In the genomic region with DNA sequence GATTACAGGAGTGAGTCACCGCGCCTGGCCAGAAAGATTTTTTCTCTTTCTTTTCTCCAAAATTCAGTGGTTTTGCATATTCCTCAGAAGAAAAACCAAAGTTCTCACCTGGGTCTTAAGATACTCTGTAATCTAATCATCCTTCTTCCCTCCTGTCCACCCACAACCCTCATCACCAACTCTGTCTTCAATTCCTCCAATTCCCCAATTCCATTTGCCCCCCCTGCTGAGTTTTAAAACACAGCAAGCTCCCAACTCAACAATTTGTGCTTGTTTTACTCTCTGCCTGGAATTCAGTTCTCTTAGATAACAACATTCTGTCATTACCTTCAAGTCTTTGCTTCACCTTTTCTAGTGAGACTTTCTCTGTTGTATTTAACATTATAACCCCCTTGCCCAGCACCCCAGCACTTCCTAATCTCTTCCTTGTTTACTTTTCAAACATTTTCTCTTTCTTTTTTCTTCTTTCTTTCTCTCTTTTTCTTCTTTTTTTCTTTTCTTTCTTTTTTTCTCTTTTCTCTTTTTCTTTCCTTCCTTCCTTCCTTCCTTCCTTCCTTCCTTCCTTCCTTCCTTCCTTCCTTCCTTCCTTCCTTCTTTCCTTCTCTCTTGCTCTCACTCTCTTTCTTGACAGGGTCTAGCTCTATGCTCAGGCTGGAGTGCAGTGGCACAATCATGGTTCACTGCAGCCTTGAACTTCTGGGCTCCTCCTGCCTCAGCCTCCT, we compare ENCODE assay signal across 29 cellular contexts. TPM values are rescaled to one million over a fixed set of nuclear protein-coding genes. Genes with fewer than 3 reads are reported as not detected.
"Had no signal": no experiment of that assay in that cellular context is flagged by ENCODE, and none has a peak within 500 bp of the region (broad histone marks: within the 10 kb centered on the region; RNA-seq: fewer than 3 reads in every experiment).

No MANE protein-coding gene starts in this region.

- ATAC-seq: heart left ventricle; mucosa of descending colon; naive thymus-derived CD8-positive, alpha-beta T cell; stimulated activated naive B cell treated with anti-CD40 and anti-IgM and Interleukin-4, amounts not matched to agents 10 μg/mL and 1 μg/mL and 100 μg/mL, for 72 hours had no signal

- H3K4me3 ChIP-seq: dorsolateral prefrontal cortex, heart left ventricle, mucosa of descending colon, sigmoid colon, skin epidermis, testis, tibial nerve had no signal

- DNase-seq: cortex of kidney; dorsolateral prefrontal cortex; effector CD8-positive, alpha-beta T cell; heart left ventricle; hippocampal formation; kidney glomerular epithelial cell; mucosa of descending colon; naive thymus-derived CD8-positive, alpha-beta T cell; posterior cingulate gyrus; sigmoid colon; stimulated activated CD4-positive, alpha-beta T cell treated with anti-CD3 and anti-CD28 coated beads, Interleukin-2, amount 100 ng/mL, for 24 hours; stimulated activated CD4-positive, alpha-beta T cell treated with anti-CD3 and anti-CD28 coated beads, Interleukin-4, amount 100 ng/mL, for 4 hours; stimulated activated naive B cell treated with anti-CD40 and anti-IgM and Interleukin-4, amounts not matched to agents 10 μg/mL and 1 μg/mL and 100 μg/mL, for 72 hours; stimulated activated naive CD8-positive, alpha-beta T cell treated with anti-CD3 and anti-CD28 coated beads, Interleukin-15, amount 100 ng/mL, for 72 hours; testis had no signal

- H3K4me1 ChIP-seq: heart left ventricle, testis, tibial nerve had no signal

- H3K27me3 ChIP-seq: dorsolateral prefrontal cortex, sigmoid colon, testis, tibial nerve had no signal

- H3K27ac ChIP-seq: dorsolateral prefrontal cortex, heart left ventricle, neutrophil, sigmoid colon, skin epidermis, testis, tibial nerve had no signal

- H3K36me3 ChIP-seq: heart left ventricle, neutrophil, sigmoid colon, tibial nerve had no signal

- H3K4me3 Mint-ChIP-seq: naive thymus-derived CD8-positive, alpha-beta T cell; stimulated activated naive B cell treated with anti-CD40 and anti-IgM and Interleukin-4, amounts not matched to agents 10 μg/mL and 1 μg/mL and 100 μg/mL, for 72 hours; stimulated activated naive CD8-positive, alpha-beta T cell treated with anti-CD3 and anti-CD28 coated beads, Interleukin-15, amount 100 ng/mL, for 72 hours had no signal

- H3K36me3 Mint-ChIP-seq: stimulated activated naive B cell treated with anti-CD40 and anti-IgM and Interleukin-4, amounts not matched to agents 10 μg/mL and 1 μg/mL and 100 μg/mL, for 72 hours had no signal

- H3K27ac Mint-ChIP-seq: stimulated activated naive B cell treated with anti-CD40 and anti-IgM and Interleukin-4, amounts not matched to agents 10 μg/mL and 1 μg/mL and 100 μg/mL, for 72 hours had no signal

- H3K9me3 Mint-ChIP-seq: stimulated activated naive B cell treated with anti-CD40 and anti-IgM and Interleukin-4, amounts not matched to agents 10 μg/mL and 1 μg/mL and 100 μg/mL, for 72 hours had no signal

- H3K9me3 ChIP-seq: heart left ventricle, mucosa of descending colon, neutrophil, sigmoid colon, testis had no signal

RNA-seq across cellular contexts. Expression of a gene that starts 7.8 kb away (rescaled TPM):
- total RNA-seq: dorsolateral prefrontal cortex; frontal cortex; glomerular endothelial cell; heart left ventricle; liver; lung microvascular endothelial cell; mesenteric fat pad; mucosa of descending colon; naive thymus-derived CD8-positive, alpha-beta T cell; osteoblast; pulmonary artery endothelial cell; sigmoid colon; subcutaneous adipose tissue; tibial nerve; ureter had no signal
- polyA plus RNA-seq: esophagus; heart left ventricle; liver; naive thymus-derived CD8-positive, alpha-beta T cell; neural cell; sigmoid colon had no signal

RNA-seq across cellular contexts. Expression of a gene that starts 16.6 kb away (rescaled TPM):
- total RNA-seq: dorsolateral prefrontal cortex; frontal cortex; glomerular endothelial cell; heart left ventricle; liver; lung microvascular endothelial cell; mesenteric fat pad; mucosa of descending colon; naive thymus-derived CD8-positive, alpha-beta T cell; osteoblast; pulmonary artery endothelial cell; sigmoid colon; subcutaneous adipose tissue; tibial nerve; ureter had no signal
- polyA plus RNA-seq: esophagus; heart left ventricle; liver; naive thymus-derived CD8-positive, alpha-beta T cell; neural cell; sigmoid colon had no signal
